ENCODE assay signal across 8 cellular contexts in genomic region chr5:176416965-176417364, GRCh38. TPM values are rescaled to one million over a fixed set of nuclear protein-coding genes. Genes with fewer than 3 reads are reported as not detected.
DNase-seq lines count a peak whose midpoint lies in the region; ATAC-seq and TF ChIP-seq lines count a peak whose summit lies in the region.

No MANE protein-coding gene starts in this region.

- no peaks in the 10 kb centered on the region for H3K9me3 Mint-ChIP-seq in activated naive CD8-positive, alpha-beta T cell treated with anti-CD3 and anti-CD28 coated beads, Interleukin-2, amount 50 U/mL, for 24 hours
- no peaks in the 10 kb centered on the region for H3K9me3 Mint-ChIP-seq in memory B cell

- peaks cover 29% of the 10 kb centered on the region for H3K4me1 Mint-ChIP-seq in activated naive CD8-positive, alpha-beta T cell treated with anti-CD3 and anti-CD28 coated beads, Interleukin-2, amount 50 U/mL, for 24 hours
- H3K4me1 Mint-ChIP-seq in memory B cell = peaks cover 20% of the 10 kb centered on the region

- no peak overlapping the region for H3K27ac Mint-ChIP-seq in activated naive CD8-positive, alpha-beta T cell treated with anti-CD3 and anti-CD28 coated beads, Interleukin-2, amount 50 U/mL, for 24 hours
- no peak overlapping the region for H3K27ac Mint-ChIP-seq in memory B cell

- no peaks in the 10 kb centered on the region for H3K27me3 ChIP-seq in thyroid gland

- H3K36me3 ChIP-seq in thyroid gland = no peaks in the 10 kb centered on the region

- H3K4me3 ChIP-seq in thyroid gland (replicated peaks in 1 of 3) = peak overlapping the region in 1 of 3 donors; percentile 88

- H3K4me3 Mint-ChIP-seq in activated naive CD8-positive, alpha-beta T cell treated with anti-CD3 and anti-CD28 coated beads, Interleukin-2, amount 50 U/mL, for 24 hours = peak overlapping the region; percentile 51
- H3K4me3 Mint-ChIP-seq in memory B cell = peak overlapping the region; percentile 69

- no peak for TF ChIP-seq POLR2A in thyroid gland (IDR thresholded peaks at IDR 0.05)

- no peaks in the 10 kb centered on the region for H3K36me3 Mint-ChIP-seq in activated naive CD8-positive, alpha-beta T cell treated with anti-CD3 and anti-CD28 coated beads, Interleukin-2, amount 50 U/mL, for 24 hours (ENCODE audit: low read depth)
- no peaks in the 10 kb centered on the region for H3K36me3 Mint-ChIP-seq in memory B cell

- H3K27me3 Mint-ChIP-seq in activated naive CD8-positive, alpha-beta T cell treated with anti-CD3 and anti-CD28 coated beads, Interleukin-2, amount 50 U/mL, for 24 hours = no peaks in the 10 kb centered on the region
- H3K27me3 Mint-ChIP-seq in memory B cell = no peaks in the 10 kb centered on the region

- peaks cover 17 to 30% of the 10 kb centered on the region in 2 donors for H3K4me1 ChIP-seq in thyroid gland

- TF ChIP-seq CTCF in thyroid gland (IDR thresholded peaks at IDR 0.05) (no peak), GM10266 (IDR thresholded peaks at IDR 0.05; ENCODE audit: control insufficient read depth, insufficient read depth, low read depth, missing control alignments) (no peak)

- WGBS in thyroid gland, 2 donors = 82 to 88% methylated on average over 11 of the region's 11 CpGs

- DNase-seq in activated T-cell treated with anti-CD3 and anti-CD28 coated beads, Interleukin-2, amount 50 U/mL, for 1 hour = peak; percentile 27
- no peak for DNase-seq in activated T-cell treated with anti-CD3 and anti-CD28 coated beads for 4 hours
- DNase-seq in activated naive CD8-positive, alpha-beta T cell treated with anti-CD3 and anti-CD28 coated beads, Interleukin-2, amount 50 U/mL, for 24 hours = no peak
- DNase-seq in memory B cell (ENCODE audit: low spot score in 2 of 2) = no peak
- peak in 1 of 2 donors; percentile 14 for DNase-seq in thyroid gland
- no peak for DNase-seq in GM10266 (ENCODE audit: extremely low spot score)

- intact Hi-C loops in thyroid gland (cut with DNase I) = loop anchor here (5.0 kb wide), 3 partner anchors 125 to 240 kb away; no protein-coding TSS in a partner anchor

- no peaks in the 10 kb centered on the region for H3K9me3 ChIP-seq in thyroid gland

- no peak for ATAC-seq in activated naive CD8-positive, alpha-beta T cell treated with anti-CD3 and anti-CD28 coated beads, Interleukin-2, amount 50 U/mL, for 24 hours
- ATAC-seq in memory B cell (ENCODE audit: low read depth) (no peak), GM21390 (IDR thresholded peaks at IDR 0.05; ENCODE audit: unreplicated experiment) (no peak), GM19397 (IDR thresholded peaks at IDR 0.05; ENCODE audit: unreplicated experiment) (no peak)

- H3K27ac ChIP-seq in thyroid gland = peak overlapping the region in 2 of 3 donors; percentile 18 to 50

RNA-seq across cellular contexts. Expression of gene CLTB, which starts 0.6 kb away (rescaled TPM):
- total RNA-seq in thyroid gland = 100 to 1,000 TPM in 3 of 4 donors, 10 to 100 TPM in 1; 95.2 to 139 (median 112) TPM

RNA-seq across cellular contexts. Expression of gene HIGD2A, which starts 28.4 kb away (rescaled TPM):
- total RNA-seq in thyroid gland = 100 to 1,000 TPM; 112 to 188 (median 138) TPM

RNA-seq across cellular contexts. Expression of gene NOP16, which starts 28.6 kb away (rescaled TPM):
- total RNA-seq in thyroid gland = 10 to 100 TPM in 2 of 4 donors, 1 to 10 TPM in 2; 4.7 to 13.7 (median 8.2) TPM

RNA-seq across cellular contexts. Expression of gene FAF2, which starts 31.2 kb away (rescaled TPM):
- 100 to 1,000 TPM in 1 of 4 donors, 10 to 100 TPM in 3; 33.6 to 186 (median 43.2) TPM for total RNA-seq in thyroid gland

RNA-seq across cellular contexts. Expression of gene ARL10, which starts 51.7 kb away (rescaled TPM):
- 10 to 100 TPM in 1 of 4 donors, 1 to 10 TPM in 3; 2.1 to 11.0 (median 2.8) TPM for total RNA-seq in thyroid gland
